In the genomic region with DNA sequence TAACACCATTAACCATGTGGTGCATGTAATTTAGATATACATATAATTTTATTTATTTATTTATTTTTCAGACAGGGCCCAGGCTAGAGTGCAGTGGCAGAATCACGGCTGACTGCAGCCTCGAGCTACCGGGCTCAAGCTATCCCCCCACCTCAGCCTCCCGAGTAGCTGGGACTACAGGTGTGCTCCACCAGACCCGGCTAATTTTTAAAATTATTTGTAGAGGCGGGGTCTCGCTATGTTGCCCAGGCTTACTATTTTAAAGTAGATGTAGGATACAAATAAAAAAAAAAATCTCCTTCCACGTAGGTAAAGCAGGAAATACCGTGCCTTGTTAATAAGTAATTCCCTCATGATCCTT, we compare ENCODE assay signal across 1 cellular context.
TF ChIP-seq lines count a peak whose summit lies in the region.

No MANE protein-coding gene starts in this region.

TF ChIP-seq in GM23338, 12 proteins besides CTCF, POLR2A, EP300 and RAD21 (continued from another document):
- TF ChIP-seq, protein P1, sequence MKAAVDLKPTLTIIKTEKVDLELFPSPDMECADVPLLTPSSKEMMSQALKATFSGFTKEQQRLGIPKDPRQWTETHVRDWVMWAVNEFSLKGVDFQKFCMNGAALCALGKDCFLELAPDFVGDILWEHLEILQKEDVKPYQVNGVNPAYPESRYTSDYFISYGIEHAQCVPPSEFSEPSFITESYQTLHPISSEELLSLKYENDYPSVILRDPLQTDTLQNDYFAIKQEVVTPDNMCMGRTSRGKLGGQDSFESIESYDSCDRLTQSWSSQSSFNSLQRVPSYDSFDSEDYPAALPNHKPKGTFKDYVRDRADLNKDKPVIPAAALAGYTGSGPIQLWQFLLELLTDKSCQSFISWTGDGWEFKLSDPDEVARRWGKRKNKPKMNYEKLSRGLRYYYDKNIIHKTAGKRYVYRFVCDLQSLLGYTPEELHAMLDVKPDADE (IDR thresholded peaks at IDR 0.05) = no peak
- TF ChIP-seq JUNB (IDR thresholded peaks at IDR 0.05; ENCODE audit: unreplicated experiment) (no peak), CREB1 (CRISPR knock-in tag; IDR thresholded peaks at IDR 0.05; ENCODE audit: low read depth) (no peak), ZNF114 (CRISPR knock-in tag; IDR thresholded peaks at IDR 0.05) (no peak), STAT1 (IDR thresholded peaks at IDR 0.05; ENCODE audit: unreplicated experiment) (no peak), POLR2AphosphoS5 (IDR thresholded peaks at IDR 0.05; ENCODE audit: low read depth) (no peak), EZH2 (IDR thresholded peaks at IDR 0.05; ENCODE audit: low read depth, unreplicated experiment) (no peak)
- TF ChIP-seq, protein P2, sequence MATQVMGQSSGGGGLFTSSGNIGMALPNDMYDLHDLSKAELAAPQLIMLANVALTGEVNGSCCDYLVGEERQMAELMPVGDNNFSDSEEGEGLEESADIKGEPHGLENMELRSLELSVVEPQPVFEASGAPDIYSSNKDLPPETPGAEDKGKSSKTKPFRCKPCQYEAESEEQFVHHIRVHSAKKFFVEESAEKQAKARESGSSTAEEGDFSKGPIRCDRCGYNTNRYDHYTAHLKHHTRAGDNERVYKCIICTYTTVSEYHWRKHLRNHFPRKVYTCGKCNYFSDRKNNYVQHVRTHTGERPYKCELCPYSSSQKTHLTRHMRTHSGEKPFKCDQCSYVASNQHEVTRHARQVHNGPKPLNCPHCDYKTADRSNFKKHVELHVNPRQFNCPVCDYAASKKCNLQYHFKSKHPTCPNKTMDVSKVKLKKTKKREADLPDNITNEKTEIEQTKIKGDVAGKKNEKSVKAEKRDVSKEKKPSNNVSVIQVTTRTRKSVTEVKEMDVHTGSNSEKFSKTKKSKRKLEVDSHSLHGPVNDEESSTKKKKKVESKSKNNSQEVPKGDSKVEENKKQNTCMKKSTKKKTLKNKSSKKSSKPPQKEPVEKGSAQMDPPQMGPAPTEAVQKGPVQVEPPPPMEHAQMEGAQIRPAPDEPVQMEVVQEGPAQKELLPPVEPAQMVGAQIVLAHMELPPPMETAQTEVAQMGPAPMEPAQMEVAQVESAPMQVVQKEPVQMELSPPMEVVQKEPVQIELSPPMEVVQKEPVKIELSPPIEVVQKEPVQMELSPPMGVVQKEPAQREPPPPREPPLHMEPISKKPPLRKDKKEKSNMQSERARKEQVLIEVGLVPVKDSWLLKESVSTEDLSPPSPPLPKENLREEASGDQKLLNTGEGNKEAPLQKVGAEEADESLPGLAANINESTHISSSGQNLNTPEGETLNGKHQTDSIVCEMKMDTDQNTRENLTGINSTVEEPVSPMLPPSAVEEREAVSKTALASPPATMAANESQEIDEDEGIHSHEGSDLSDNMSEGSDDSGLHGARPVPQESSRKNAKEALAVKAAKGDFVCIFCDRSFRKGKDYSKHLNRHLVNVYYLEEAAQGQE (IDR thresholded peaks at IDR 0.05; ENCODE audit: unreplicated experiment) = no peak
